Comparison of ENCODE assay signal across 16 cellular contexts in the genomic region with DNA sequence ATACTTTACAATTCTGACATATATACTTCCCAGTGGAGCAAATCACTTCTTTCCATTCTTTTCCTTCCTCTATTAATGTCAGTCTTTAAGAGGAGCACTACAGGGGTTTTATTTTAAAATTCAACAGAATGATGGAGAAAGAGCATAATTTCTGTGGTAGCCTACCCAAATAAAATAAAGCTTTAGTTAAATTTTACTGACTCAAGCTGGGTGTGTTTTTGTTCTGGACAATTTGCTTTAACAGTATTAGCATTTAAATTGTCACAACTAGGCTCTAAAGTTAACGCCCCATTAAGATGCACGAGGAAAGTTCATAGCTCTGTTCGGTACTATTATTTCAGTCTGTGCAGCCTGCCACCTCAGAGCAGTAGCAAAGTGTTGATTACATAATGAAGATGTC.
"Had no signal": no experiment of that assay in that cellular context is flagged by ENCODE, and none has a peak within 500 bp of the region (broad histone marks: within the 10 kb centered on the region; RNA-seq: fewer than 3 reads in every experiment).

No MANE protein-coding gene starts in this region.

- H3K27me3 Mint-ChIP-seq: activated CD4-positive, alpha-beta T cell treated with anti-CD3 and anti-CD28 coated beads, Interleukin-2, amount 10 ng/mL, durations not matched to agents 7 days and 5 days; progenitor cell of endocrine pancreas; type B pancreatic cell had no signal

- ATAC-seq: body of pancreas, left lung, right cardiac atrium had no signal

- H3K4me3 Mint-ChIP-seq: activated CD4-positive, alpha-beta T cell treated with anti-CD3 and anti-CD28 coated beads, Interleukin-2, amount 10 ng/mL, durations not matched to agents 7 days and 5 days; activated naive CD4-positive, alpha-beta T cell treated with anti-CD3 and anti-CD28 coated beads for 36 hours; neural crest cell; type B pancreatic cell had no signal

- H3K9me3 ChIP-seq: body of pancreas, left lung, testis had no signal

- H3K4me3 ChIP-seq: body of pancreas, coronary artery, left lung, skin epidermis, testis had no signal

- H3K9me3 Mint-ChIP-seq: activated CD4-positive, alpha-beta T cell treated with anti-CD3 and anti-CD28 coated beads, Interleukin-2, amount 10 ng/mL, durations not matched to agents 7 days and 5 days; activated naive CD4-positive, alpha-beta T cell treated with anti-CD3 and anti-CD28 coated beads for 36 hours; neural crest cell; type B pancreatic cell had no signal

- DNase-seq: activated CD4-positive, alpha-beta T cell treated with anti-CD3 and anti-CD28 coated beads, Interleukin-2, amount 10 ng/mL, durations not matched to agents 7 days and 5 days; activated CD4-positive, CD25-positive, alpha-beta regulatory T cell; activated naive CD4-positive, alpha-beta T cell treated with anti-CD3 and anti-CD28 coated beads for 36 hours; body of pancreas; central memory CD4-positive, alpha-beta T cell; erythroblast; kidney; left lung; midbrain; right cardiac atrium; testis had no signal

- H3K27ac Mint-ChIP-seq: activated CD4-positive, alpha-beta T cell treated with anti-CD3 and anti-CD28 coated beads, Interleukin-2, amount 10 ng/mL, durations not matched to agents 7 days and 5 days; progenitor cell of endocrine pancreas; type B pancreatic cell had no signal

- H3K4me1 ChIP-seq: body of pancreas, left lung, testis had no signal

- H3K27ac ChIP-seq: body of pancreas, coronary artery, left lung, skin epidermis, testis had no signal

- H3K27me3 ChIP-seq: body of pancreas, left lung, testis had no signal

- H3K4me1 Mint-ChIP-seq: neural crest cell had no signal
